In genomic region chr11:96242971-96243647, GRCh38 we compare ENCODE assay signal across 8 cellular contexts.
DNase-seq lines count a peak whose midpoint lies in the region; ATAC-seq, FAIRE-seq and TF ChIP-seq lines count a peak whose summit lies in the region.

No MANE protein-coding gene starts in this region.

- TF ChIP-seq CTCF in D721Med (IDR thresholded peaks at IDR 0.05; ENCODE audit: insufficient read depth, missing control alignments) (no peak), Peyer's patch (IDR thresholded peaks at IDR 0.05) (no peak), esophagus squamous epithelium (IDR thresholded peaks at IDR 0.05) (no peak)

- H3K36me3 Mint-ChIP-seq in activated T-cell treated with anti-CD3 and anti-CD28 coated beads, Interleukin-2, amount 50 U/mL, for 72 hours (ENCODE audit: insufficient read depth in 2 of 2), result no peaks in the 10 kb centered on the region

- intact Hi-C loops in esophagus squamous epithelium (cut with DNase I), result no loop called here

- no peak for FAIRE-seq in D721Med (lab: Jason Lieb, UNC)

- H3K4me3 ChIP-seq in HUES6 (ENCODE audit: low read depth, low read length) (peak overlapping the region; percentile 55), Peyer's patch (peak overlapping the region; percentile 35 to 57 (median 42)), esophagus squamous epithelium (peak overlapping the region; percentile 19 to 62 (median 47)), muscle layer of duodenum (ENCODE audit: low read depth in 1 of 2, low read length in 2 of 2) (peak overlapping the region; percentile 49 to 61)

- no peaks in the 10 kb centered on the region for H3K27me3 ChIP-seq in HUES6 (ENCODE audit: control insufficient read depth, insufficient read depth, low read length)
- H3K27me3 ChIP-seq in Peyer's patch, result no peaks in the 10 kb centered on the region
- H3K27me3 ChIP-seq in esophagus squamous epithelium, result no peaks in the 10 kb centered on the region
- H3K27me3 ChIP-seq in muscle layer of duodenum (ENCODE audit: low read depth, low read length), result no peaks in the 10 kb centered on the region

- DNase-seq in D721Med (ENCODE audit: insufficient read length, low spot score), result peak; percentile 51
- peak; percentile 80 to 95 (median 89) for DNase-seq in Peyer's patch
- DNase-seq in activated T-cell treated with anti-CD3 and anti-CD28 coated beads, Interleukin-2, amount 50 U/mL, for 72 hours, result peak; percentile 76 to 77
- peak; percentile 65 for DNase-seq in esophagus squamous epithelium (lab: John Stamatoyannopoulos, UW)
- DNase-seq in stimulated activated CD8-positive, alpha-beta memory T cell treated with anti-CD3 and anti-CD28 coated beads, Interleukin-7, amount 100 ng/mL, for 24 hours (ENCODE audit: low read depth), result peak; percentile 49

- peak; percentile 89 for ATAC-seq in GM21447 (IDR thresholded peaks at IDR 0.05; ENCODE audit: unreplicated experiment)
- ATAC-seq in activated T-cell treated with anti-CD3 and anti-CD28 coated beads, Interleukin-2, amount 50 U/mL, for 72 hours (replicated peaks in 1 of 2), result peak; percentile 66 to 68

- H3K27ac Mint-ChIP-seq in activated T-cell treated with anti-CD3 and anti-CD28 coated beads, Interleukin-2, amount 50 U/mL, for 72 hours, result peak overlapping the region; percentile 97

- peak overlapping the region; percentile 60 for H3K9ac ChIP-seq in HUES6 (ENCODE audit: low read length)

- H3K27ac ChIP-seq in HUES6 (ENCODE audit: low read depth, low read length) (peak overlapping the region; percentile 82), Peyer's patch (peak overlapping the region; percentile 71 to 90 (median 80)), esophagus squamous epithelium (peak overlapping the region; percentile 71 to 89 (median 85)), muscle layer of duodenum (ENCODE audit: low read length) (peak overlapping the region; percentile 93)

- WGBS in esophagus squamous epithelium, 2 donors, result 1% methylated on average over 16 to 19 of the region's 19 CpGs

- H3K36me3 ChIP-seq in HUES6 (ENCODE audit: control insufficient read depth, insufficient read depth, low read length) (no peaks in the 10 kb centered on the region), Peyer's patch (no peaks in the 10 kb centered on the region), esophagus squamous epithelium (no peaks in the 10 kb centered on the region), muscle layer of duodenum (ENCODE audit: control insufficient read depth in 1 of 2, insufficient read depth in 2 of 2, low read length in 2 of 2) (no peaks in the 10 kb centered on the region)

- H3K9me3 Mint-ChIP-seq in activated T-cell treated with anti-CD3 and anti-CD28 coated beads, Interleukin-2, amount 50 U/mL, for 72 hours, result no peaks in the 10 kb centered on the region

- H3K4me1 ChIP-seq in HUES6 (ENCODE audit: control insufficient read depth, insufficient read depth, low read length) (peaks cover 40% of the 10 kb centered on the region), Peyer's patch (peaks cover 0 to 18% (median 0%) of the 10 kb centered on the region in 4 donors), esophagus squamous epithelium (peaks cover 14 to 59% (median 31%) of the 10 kb centered on the region in 3 donors), muscle layer of duodenum (ENCODE audit: control insufficient read depth in 1 of 2, insufficient read depth in 2 of 2, low read length in 2 of 2) (peaks cover 11 to 17% of the 10 kb centered on the region in 2 donors)

- TF ChIP-seq POLR2A in Peyer's patch (IDR thresholded peaks at IDR 0.05) (peak; percentile 35 to 54), esophagus squamous epithelium (IDR thresholded peaks at IDR 0.05) (peak in 1 of 4 donors; percentile 41)

- H3K9me3 ChIP-seq in HUES6 (ENCODE audit: control insufficient read depth, insufficient read depth, low read depth, low read length) (no peaks in the 10 kb centered on the region), Peyer's patch (no peaks in the 10 kb centered on the region), esophagus squamous epithelium (no peaks in the 10 kb centered on the region), muscle layer of duodenum (ENCODE audit: control insufficient read depth in 1 of 2, low read length in 2 of 2) (no peaks in the 10 kb centered on the region)

- peaks cover 66% of the 10 kb centered on the region for H3K4me1 Mint-ChIP-seq in activated T-cell treated with anti-CD3 and anti-CD28 coated beads, Interleukin-2, amount 50 U/mL, for 72 hours (ENCODE audit: low read depth)

- no peaks in the 10 kb centered on the region for H3K27me3 Mint-ChIP-seq in activated T-cell treated with anti-CD3 and anti-CD28 coated beads, Interleukin-2, amount 50 U/mL, for 72 hours (ENCODE audit: low read depth)

- peak overlapping the region; percentile 88 to 91 for H3K4me3 Mint-ChIP-seq in activated T-cell treated with anti-CD3 and anti-CD28 coated beads, Interleukin-2, amount 50 U/mL, for 72 hours

Comparison
In these comparisons a context has a peak if more than half of its experiments do, and no peak if none do; other contexts are left out.
1. Peak in every context shown above with its lines: DNase-seq, ATAC-seq, H3K4me3 ChIP-seq and H3K27ac ChIP-seq.